Comparison of ENCODE assay signal across 28 cellular contexts in genomic region chr6:129507059-129507807, GRCh38.
DNase-seq lines count a peak whose midpoint lies in the region; ATAC-seq, FAIRE-seq and TF ChIP-seq lines count a peak whose summit lies in the region.
"Had no signal": no experiment of that assay in that cellular context is flagged by ENCODE, and none has a peak within 500 bp of the region (broad histone marks: within the 10 kb centered on the region; RNA-seq: fewer than 3 reads in every experiment).

No MANE protein-coding gene starts in this region.

- no peak for ATAC-seq in HG03439 (IDR thresholded peaks at IDR 0.05; ENCODE audit: unreplicated experiment)
- ATAC-seq: naive thymus-derived CD4-positive, alpha-beta T cell; Panc1; T-cell had no signal

- no peak for TF ChIP-seq CTCF in VCaP (conservative IDR thresholded peaks at IDR 0.05)
- no peak for TF ChIP-seq CTCF in kidney (IDR thresholded peaks at IDR 0.05; ENCODE audit: borderline replicate concordance, extremely low read depth, insufficient read depth)
- no peak for TF ChIP-seq CTCF in testis (IDR thresholded peaks at IDR 0.05)
- TF ChIP-seq CTCF in A673 (conservative IDR thresholded peaks at IDR 0.05; ENCODE audit: low read depth, low read length) = no peak
- TF ChIP-seq CTCF in osteoblast (IDR thresholded peaks at IDR 0.05; ENCODE audit: extremely low read depth, low read depth, low read length) = no peak

- no peak overlapping the region for H3K9ac ChIP-seq in kidney (ENCODE audit: low read length in 2 of 2)
- H3K9ac ChIP-seq: GM23248 had no signal

- no peaks in the 10 kb centered on the region for H3K79me2 ChIP-seq in osteoblast (ENCODE audit: insufficient read depth, low read length)

- peaks cover 0 to 11% of the 10 kb centered on the region in 2 donors for H3K4me1 ChIP-seq in kidney (ENCODE audit: control insufficient read depth in 1 of 2, insufficient read depth in 1 of 2, low read depth in 1 of 2, low read length in 2 of 2)
- peaks cover 12% of the 10 kb centered on the region for H3K4me1 ChIP-seq in testis
- peaks cover 12% of the 10 kb centered on the region for H3K4me1 ChIP-seq in A673 (ENCODE audit: insufficient read depth, low read length, poor library complexity, severe bottlenecking)
- no peaks in the 10 kb centered on the region for H3K4me1 ChIP-seq in osteoblast (ENCODE audit: insufficient read depth, low read length)
- H3K4me1 ChIP-seq: stomach had no signal

- H3K4me2 ChIP-seq in osteoblast (ENCODE audit: insufficient read depth, low read length) = no peak overlapping the region

- BruUV-seq in A673 (replicated peaks; lab: Mats Ljungman, UMichigan) = no TSS peak

- no peaks in the 10 kb centered on the region for H4K20me1 ChIP-seq in osteoblast (ENCODE audit: insufficient read depth, low read length)

- no peak overlapping the region for H2AFZ ChIP-seq in osteoblast (ENCODE audit: low read length)
- H2AFZ ChIP-seq: GM23248 had no signal

- CTCF ChIA-PET in A673 (lab: Charles Lee) = no interaction called here

- intact Hi-C loops in kidney (cut with DNase I) (no loop called here), testis (cut with DNase I; ENCODE audit: low total_unique reads) (no loop called here), A673 (cut with micrococcal nuclease; ENCODE audit: unreplicated experiment) (no loop called here)

- no peak for TF ChIP-seq POLR2A in testis (IDR thresholded peaks at IDR 0.05)

- DNase-seq in HPDE6-E6E7 (ENCODE audit: extremely low spot score) = peak; percentile 61
- no peak for DNase-seq in kidney
- no peak for DNase-seq in testis
- DNase-seq in A673 (ENCODE audit: low spot score) = no peak
- no peak for DNase-seq in osteoblast (ENCODE audit: insufficient read length, low spot score, missing footprints)
- DNase-seq: activated CD4-positive, alpha-beta T cell treated with anti-CD3 and anti-CD28 coated beads, Interleukin-2, amount 50 U/mL, for 48 hours; activated naive CD4-positive, alpha-beta T cell treated with anti-CD3 and anti-CD28 coated beads for 36 hours; amniotic stem cell; effector CD4-positive, alpha-beta T cell; foreskin fibroblast; GM23248; midbrain; naive thymus-derived CD4-positive, alpha-beta T cell; NCI-H1092; NCI-H1694 treated with DMSO at 0.1 percent for 48 hours; NCI-H510A treated with DMSO at 0.1 percent for 48 hours; NK-92 treated with Interleukin-12 subunit alpha and Interleukin-12 subunit beta, amount 100 ng/mL, for 24 hours; nucleus accumbens; small intestine; stomach; T-cell had no signal

- H3K27me3 ChIP-seq in testis (no peaks in the 10 kb centered on the region), A673 (replicated peaks; ENCODE audit: insufficient read depth, low read depth, low read length, poor library complexity) (no peaks in the 10 kb centered on the region), osteoblast (ENCODE audit: insufficient read depth, low read length) (no peaks in the 10 kb centered on the region)
- H3K27me3 ChIP-seq: SJSA1, stomach, tibial nerve had no signal

- H3K27ac ChIP-seq in VCaP = peak overlapping the region; percentile 78
- peak overlapping the region in 1 of 2 donors; percentile 5 for H3K27ac ChIP-seq in kidney (ENCODE audit: low read depth in 2 of 2, low read length in 2 of 2)
- peak overlapping the region; percentile 17 to 55 for H3K27ac ChIP-seq in testis
- no peak overlapping the region for H3K27ac ChIP-seq in A673 (ENCODE audit: low read depth, low read length, poor library complexity, severe bottlenecking)
- no peak overlapping the region for H3K27ac ChIP-seq in osteoblast (ENCODE audit: low read depth, low read length)
- H3K27ac ChIP-seq: GM23248, SJSA1, stomach, tibial nerve had no signal

- FAIRE-seq in kidney (lab: Jason Lieb, UNC) = no peak
- FAIRE-seq: colon, GM12891, small intestine had no signal

- H3K9me3 ChIP-seq in kidney (ENCODE audit: control insufficient read depth in 1 of 2, low read length in 2 of 2) (no peaks in the 10 kb centered on the region), testis (no peaks in the 10 kb centered on the region), A673 (ENCODE audit: low read depth, low read length, poor library complexity, severe bottlenecking) (no peaks in the 10 kb centered on the region), osteoblast (ENCODE audit: low read depth, low read length) (no peaks in the 10 kb centered on the region)
- H3K9me3 ChIP-seq: SJSA1, stomach, tibial nerve had no signal

- POLR2A ChIA-PET in A673 (lab: Charles Lee; ENCODE audit: low non-redundant PET) = no interaction called here

- H3K36me3 ChIP-seq in kidney (ENCODE audit: control insufficient read depth in 1 of 2, insufficient read depth in 2 of 2, low read length in 2 of 2) (no peaks in the 10 kb centered on the region), testis (ENCODE audit: low read depth, missing control alignments) (no peaks in the 10 kb centered on the region), A673 (ENCODE audit: insufficient read depth, low read length, poor library complexity, severe bottlenecking) (no peaks in the 10 kb centered on the region), osteoblast (ENCODE audit: insufficient read depth, low read length) (no peaks in the 10 kb centered on the region)
- H3K36me3 ChIP-seq: SJSA1 had no signal

- WGBS in testis, 2 donors = 85 to 88% methylated on average over 5 of the region's 5 CpGs

- H3K4me3 ChIP-seq in kidney (ENCODE audit: low read length in 2 of 2) (peak overlapping the region; percentile 23 to 25), testis (no peak overlapping the region), A673 (ENCODE audit: low read depth, low read length, poor library complexity, severe bottlenecking) (no peak overlapping the region), osteoblast (ENCODE audit: insufficient read depth, low read length) (no peak overlapping the region)
- H3K4me3 ChIP-seq: GM23248, SJSA1, stomach, tibial nerve had no signal

Comparison
In these comparisons a context has a peak if more than half of its experiments do, and no peak if none do; other contexts are left out.
1. H3K27ac ChIP-seq: peak in VCaP (single experiment) and testis (2 of 2); none in A673 (single experiment) and osteoblast (single experiment).
2. H3K4me3 ChIP-seq: peak in kidney (2 of 2); none in testis (0 of 2), A673 (single experiment) and osteoblast (single experiment).